18 cellular contexts compared by ENCODE assay signal in genomic region chr10:103800110-103800509, GRCh38. TPM values are rescaled to one million over a fixed set of nuclear protein-coding genes. Genes with fewer than 3 reads are reported as not detected.
DNase-seq lines count a peak whose midpoint lies in the region; ATAC-seq, FAIRE-seq and TF ChIP-seq lines count a peak whose summit lies in the region.
"Had no signal": no experiment of that assay in that cellular context is flagged by ENCODE, and none has a peak within 500 bp of the region (broad histone marks: within the 10 kb centered on the region; RNA-seq: fewer than 3 reads in every experiment).

No MANE protein-coding gene starts in this region.

- no peaks in the 10 kb centered on the region for H3K23me2 ChIP-seq in H1 (ENCODE audit: low read depth, low read length)

- H4K8ac ChIP-seq in H1 (ENCODE audit: extremely low read depth, insufficient read depth, low read length), result no peak overlapping the region

- H3K4ac ChIP-seq in H1 (replicated peaks; ENCODE audit: insufficient read length, low read depth, low read length), result no peak overlapping the region

- H3K27me3 ChIP-seq in Loucy (ENCODE audit: insufficient read depth, low read length, poor library complexity, severe bottlenecking) (no peaks in the 10 kb centered on the region), H1 (replicated peaks in 1 of 4; ENCODE audit: control insufficient read depth in 3 of 4, extremely low read depth in 1 of 4, insufficient read depth in 3 of 4, low read length in 3 of 4) (no peaks in the 10 kb centered on the region), smooth muscle cell (ENCODE audit: low read depth) (no peaks in the 10 kb centered on the region)
- H3K27me3 ChIP-seq: cardiac muscle cell, dorsolateral prefrontal cortex, upper lobe of left lung had no signal

- no peak for TF ChIP-seq EP300 in H1 (IDR thresholded peaks at IDR 0.05; ENCODE audit: borderline replicate concordance in 1 of 2, low read depth in 2 of 2, low read length in 2 of 2)

- H2BK20ac ChIP-seq in H1 (ENCODE audit: low read length), result no peak overlapping the region

- H2AFZ ChIP-seq in Loucy (ENCODE audit: low read length), result no peak overlapping the region
- no peak overlapping the region for H2AFZ ChIP-seq in H1 (ENCODE audit: low read length)
- no peak overlapping the region for H2AFZ ChIP-seq in smooth muscle cell (ENCODE audit: low read depth)

- TF ChIP-seq CTCF in activated CD8-positive, alpha-beta T cell treated with anti-CD3 and anti-CD28 coated beads for 36 hours (IDR thresholded peaks at IDR 0.05), result no peak
- TF ChIP-seq CTCF in Loucy (conservative IDR thresholded peaks at IDR 0.05; ENCODE audit: low read length) (no peak), H1 (IDR thresholded peaks at IDR 0.05; ENCODE audit: control extremely low read depth in 1 of 3, insufficient read depth in 1 of 3, low read depth in 1 of 3, low read length in 3 of 3) (no peak), smooth muscle cell (IDR thresholded peaks at IDR 0.05; ENCODE audit: borderline replicate concordance, insufficient read depth, poor library complexity, severe bottlenecking) (no peak)

- H3K4me3 ChIP-seq in Loucy (ENCODE audit: low read length, poor library complexity, severe bottlenecking) (no peak overlapping the region), H1 (ENCODE audit: extremely low read depth in 1 of 4, insufficient read depth in 2 of 4, low read depth in 3 of 4, low read length in 4 of 4) (no peak overlapping the region), smooth muscle cell (no peak overlapping the region)
- H3K4me3 ChIP-seq: cardiac muscle cell, dorsolateral prefrontal cortex, upper lobe of left lung had no signal

- H3K27ac ChIP-seq in H1 (ENCODE audit: low read depth, low read length) (no peak overlapping the region), smooth muscle cell (ENCODE audit: low read depth) (peak overlapping the region; percentile 82)
- H3K27ac ChIP-seq: cardiac muscle cell, dorsolateral prefrontal cortex had no signal

- FAIRE-seq in H1 (lab: Jason Lieb, UNC), result no peak

- no peak overlapping the region for H2AK5ac ChIP-seq in H1 (ENCODE audit: low read depth, low read length)

- WGBS in H1 (ENCODE audit: extremely low coverage in 1 of 2, insufficient coverage in 1 of 2, insufficient read length in 1 of 2, insufficient replicate concordance in 2 of 2, low coverage in 1 of 2, low lambda C conversion rate in 2 of 2, missing lambda C conversion rate in 1 of 2), 2 experiments, result 96% methylated on average over 3 of the region's 3 CpGs; no CpG with 5 or more reads in 1 of the 2 experiments
- WGBS in smooth muscle cell (ENCODE audit: low lambda C conversion rate), result 92% methylated on average over 3 of the region's 3 CpGs

- H2BK5ac ChIP-seq in H1 (ENCODE audit: low read depth, low read length), result no peak overlapping the region; the same call in 1 of the 2 replicates

- peaks cover 7% of the 10 kb centered on the region for H3K27me3 Mint-ChIP-seq in activated CD8-positive, alpha-beta T cell treated with anti-CD3 and anti-CD28 coated beads, Interleukin-2, amount 10 ng/mL, durations not matched to agents 7 days and 5 days (ENCODE audit: low read depth)
- H3K27me3 Mint-ChIP-seq in activated CD8-positive, alpha-beta T cell treated with anti-CD3 and anti-CD28 coated beads for 36 hours, result no peaks in the 10 kb centered on the region

- no peak for TF ChIP-seq POLR2A in H1 (IDR thresholded peaks at IDR 0.05; ENCODE audit: control extremely low read depth in 1 of 2, low read depth in 2 of 2, low read length in 2 of 2)

- 0 out of 2 replicates have a peak overlapping the region, but pooled peaks have one; percentile 21 for H2BK15ac ChIP-seq in H1 (ENCODE audit: low read length)

- H3F3A ChIP-seq in Loucy (ENCODE audit: low read depth) (no peaks in the 10 kb centered on the region), smooth muscle cell (ENCODE audit: low read depth) (peaks cover 17% of the 10 kb centered on the region)

- no peak overlapping the region for H3K14ac ChIP-seq in H1 (ENCODE audit: insufficient read length)

- no peak overlapping the region for H3K23ac ChIP-seq in H1 (ENCODE audit: insufficient read length)

- H3K4me3 Mint-ChIP-seq in activated CD8-positive, alpha-beta T cell treated with anti-CD3 and anti-CD28 coated beads, Interleukin-2, amount 10 ng/mL, durations not matched to agents 7 days and 5 days, result peak overlapping the region; percentile 26
- H3K4me3 Mint-ChIP-seq in activated CD8-positive, alpha-beta T cell treated with anti-CD3 and anti-CD28 coated beads for 36 hours, result no peak overlapping the region

- DNase-seq in activated CD8-positive, alpha-beta T cell treated with anti-CD3 and anti-CD28 coated beads, Interleukin-2, amount 10 ng/mL, durations not matched to agents 7 days and 5 days, result no peak
- no peak for DNase-seq in activated CD8-positive, alpha-beta T cell treated with anti-CD3 and anti-CD28 coated beads for 36 hours
- DNase-seq in H1 (ENCODE audit: low read depth in 1 of 2, low spot score in 2 of 2), result no peak
- DNase-seq in smooth muscle cell (lab: John Stamatoyannopoulos, UW; ENCODE audit: unreplicated experiment), result no peak
- DNase-seq in NAMALWA (ENCODE audit: low spot score), result no peak
- DNase-seq in activated T-cell treated with anti-CD3 and anti-CD28 coated beads, Interleukin-2, amount 50 U/mL, for 1 hour, result no peak
- DNase-seq in SW 1271 (lab: John Stamatoyannopoulos, UW), result no peak
- DNase-seq: ACHN, head of caudate nucleus, NCI-H1694, NCI-H2227 treated with DMSO at 0.1 percent for 48 hours, retina, SHP77, upper lobe of left lung had no signal

- no peaks in the 10 kb centered on the region for H3K9me2 ChIP-seq in Loucy (replicated peaks; ENCODE audit: low read depth, low read length)

- no peaks in the 10 kb centered on the region for H3K36me3 Mint-ChIP-seq in activated CD8-positive, alpha-beta T cell treated with anti-CD3 and anti-CD28 coated beads, Interleukin-2, amount 10 ng/mL, durations not matched to agents 7 days and 5 days (ENCODE audit: low read depth)
- H3K36me3 Mint-ChIP-seq in activated CD8-positive, alpha-beta T cell treated with anti-CD3 and anti-CD28 coated beads for 36 hours (ENCODE audit: low read depth), result no peaks in the 10 kb centered on the region

- H3K4me2 ChIP-seq in Loucy (ENCODE audit: low read depth, low read length, poor library complexity, severe bottlenecking) (peak overlapping the region; percentile 79), H1 (ENCODE audit: insufficient read depth in 1 of 2, low read depth in 2 of 2, low read length in 2 of 2) (no peak overlapping the region), smooth muscle cell (peak overlapping the region; percentile 18)

- H4K5ac ChIP-seq in H1 (ENCODE audit: insufficient read length, low read depth, low read length), result no peak overlapping the region

- H3K79me2 ChIP-seq in Loucy (ENCODE audit: insufficient read depth, low read length) (peaks cover 9% of the 10 kb centered on the region; the same call in 1 of the 2 replicates), H1 (ENCODE audit: control insufficient read depth in 1 of 2, insufficient read depth in 2 of 2, low read length in 2 of 2) (no peaks in the 10 kb centered on the region; a peak in 1 of 4 replicates), smooth muscle cell (ENCODE audit: low read depth) (peaks cover 17% of the 10 kb centered on the region)

- no peak overlapping the region for H2BK120ac ChIP-seq in H1 (replicated peaks; ENCODE audit: low read depth, low read length)

- H3K9me3 Mint-ChIP-seq in activated CD8-positive, alpha-beta T cell treated with anti-CD3 and anti-CD28 coated beads, Interleukin-2, amount 10 ng/mL, durations not matched to agents 7 days and 5 days (ENCODE audit: insufficient read depth), result no peaks in the 10 kb centered on the region
- no peaks in the 10 kb centered on the region for H3K9me3 Mint-ChIP-seq in activated CD8-positive, alpha-beta T cell treated with anti-CD3 and anti-CD28 coated beads for 36 hours
- H3K9me3 Mint-ChIP-seq: activated T-cell treated with anti-CD3 and anti-CD28 coated beads, Interleukin-2, amount 50 U/mL, for 72 hours had no signal

- H4K20me1 ChIP-seq in Loucy (ENCODE audit: insufficient read depth, low read length, poor library complexity, severe bottlenecking) (no peaks in the 10 kb centered on the region), H1 (replicated peaks in 1 of 2; ENCODE audit: control insufficient read depth in 1 of 2, insufficient read depth in 2 of 2, low read length in 2 of 2) (no peaks in the 10 kb centered on the region), smooth muscle cell (ENCODE audit: low read depth) (peaks cover 98% of the 10 kb centered on the region)

- H3K79me1 ChIP-seq in H1 (ENCODE audit: low read depth, low read length), result no peaks in the 10 kb centered on the region

- H3K36me3 ChIP-seq in Loucy (ENCODE audit: insufficient read depth, low read length) (peaks cover 20% of the 10 kb centered on the region; the same call in 1 of the 2 replicates), H1 (ENCODE audit: control insufficient read depth in 2 of 4, insufficient read depth in 4 of 4, low read length in 3 of 4) (no peaks in the 10 kb centered on the region), smooth muscle cell (ENCODE audit: low read depth) (no peaks in the 10 kb centered on the region)

- no peak for TF ChIP-seq RAD21 in H1 (IDR thresholded peaks at IDR 0.05 in 1 of 2, conservative IDR thresholded peaks at IDR 0.05 in 1 of 2; ENCODE audit: low read depth in 2 of 2, low read length in 2 of 2)

- H3K4me1 Mint-ChIP-seq in activated CD8-positive, alpha-beta T cell treated with anti-CD3 and anti-CD28 coated beads, Interleukin-2, amount 10 ng/mL, durations not matched to agents 7 days and 5 days (ENCODE audit: low read depth), result peaks cover 29% of the 10 kb centered on the region
- H3K4me1 Mint-ChIP-seq in activated CD8-positive, alpha-beta T cell treated with anti-CD3 and anti-CD28 coated beads for 36 hours (ENCODE audit: low read depth), result peaks cover 20% of the 10 kb centered on the region

- no peak overlapping the region for H2BK12ac ChIP-seq in H1 (ENCODE audit: low read depth, low read length)

- H3K27ac Mint-ChIP-seq in activated CD8-positive, alpha-beta T cell treated with anti-CD3 and anti-CD28 coated beads, Interleukin-2, amount 10 ng/mL, durations not matched to agents 7 days and 5 days, result peak overlapping the region; percentile 19
- no peak overlapping the region for H3K27ac Mint-ChIP-seq in activated CD8-positive, alpha-beta T cell treated with anti-CD3 and anti-CD28 coated beads for 36 hours
- H3K27ac Mint-ChIP-seq: activated T-cell treated with anti-CD3 and anti-CD28 coated beads, Interleukin-2, amount 50 U/mL, for 72 hours had no signal

- no peak overlapping the region for H4K91ac ChIP-seq in H1 (replicated peaks; ENCODE audit: insufficient read length, low read length)

- H3K56ac ChIP-seq in H1 (replicated peaks; ENCODE audit: insufficient read length, low read depth, low read length), result no peak overlapping the region

- no peak for ATAC-seq in activated CD8-positive, alpha-beta T cell treated with anti-CD3 and anti-CD28 coated beads, Interleukin-2, amount 10 ng/mL, durations not matched to agents 7 days and 5 days
- no peak for ATAC-seq in activated CD8-positive, alpha-beta T cell treated with anti-CD3 and anti-CD28 coated beads for 36 hours

- H3K4me1 ChIP-seq in Loucy (ENCODE audit: insufficient read depth, low read length, poor library complexity, severe bottlenecking) (peaks cover 39% of the 10 kb centered on the region), H1 (replicated peaks in 1 of 4; ENCODE audit: control insufficient read depth in 3 of 4, insufficient read depth in 4 of 4, low read length in 3 of 4) (peaks cover 0 to 14% (median 7%) of the 10 kb centered on the region in 4 experiments; a peak in 4 of 7 replicates), smooth muscle cell (ENCODE audit: low read depth) (peaks cover 22% of the 10 kb centered on the region)

- intact Hi-C loops in activated CD8-positive, alpha-beta T cell treated with anti-CD3 and anti-CD28 coated beads for 36 hours (cut with micrococcal nuclease), result no loop called here

- peak overlapping the region; percentile 47 for H3K9ac ChIP-seq in Loucy (ENCODE audit: low read depth, low read length, poor library complexity, severe bottlenecking)
- no peak overlapping the region for H3K9ac ChIP-seq in H1 (replicated peaks in 1 of 4; ENCODE audit: extremely low read depth in 1 of 4, low read depth in 3 of 4, low read length in 3 of 4)
- peak overlapping the region; percentile 9 for H3K9ac ChIP-seq in smooth muscle cell (ENCODE audit: low read depth)

- H3K9me3 ChIP-seq in Loucy (ENCODE audit: insufficient read depth, low read depth, low read length) (no peaks in the 10 kb centered on the region), H1 (ENCODE audit: insufficient read depth in 2 of 2, low read depth in 1 of 2, low read length in 1 of 2) (no peaks in the 10 kb centered on the region), smooth muscle cell (replicated peaks; ENCODE audit: low read depth) (no peaks in the 10 kb centered on the region)
- H3K9me3 ChIP-seq: upper lobe of left lung had no signal

- H3K18ac ChIP-seq in H1 (ENCODE audit: extremely low read depth, low read length), result no peak overlapping the region

- CTCF ChIA-PET in activated CD8-positive, alpha-beta T cell treated with anti-CD3 and anti-CD28 coated beads, Interleukin-2, amount 10 ng/mL, durations not matched to agents 7 days and 5 days (lab: Charles Lee), result no interaction called here
- CTCF ChIA-PET in activated CD8-positive, alpha-beta T cell treated with anti-CD3 and anti-CD28 coated beads for 36 hours (lab: Charles Lee), result interaction anchor here (3.0 kb wide), 1 partner anchor 87 kb away, joined by 12 read pairs; no protein-coding TSS in a partner anchor
- CTCF ChIA-PET in H1 (lab: Charles Lee; ENCODE audit: partially characterized antibody), result interaction anchor here (1.2 to 4.3 kb wide), 4 partner anchors 8 to 49 kb away, joined by 3 to 17 read pairs (median 4); no protein-coding TSS in a partner anchor

- POLR2A ChIA-PET in activated CD8-positive, alpha-beta T cell treated with anti-CD3 and anti-CD28 coated beads, Interleukin-2, amount 10 ng/mL, durations not matched to agents 7 days and 5 days (lab: Charles Lee), result interaction anchor here (0.8 kb wide), 1 partner anchor 322 kb away, joined by 3 read pairs; the partner anchor contains the start of gene SFR1
- POLR2A ChIA-PET in activated CD8-positive, alpha-beta T cell treated with anti-CD3 and anti-CD28 coated beads for 36 hours (lab: Charles Lee), result no interaction called here
- POLR2A ChIA-PET in H1 (lab: Charles Lee; ENCODE audit: partially characterized antibody), result interaction anchor here (0.9 kb wide), 1 partner anchor 8 kb away, joined by 3 read pairs; no protein-coding TSS in a partner anchor

RNA-seq across cellular contexts. Expression of gene SH3PXD2A, which starts 55.3 kb away (rescaled TPM):
- total RNA-seq in activated CD8-positive, alpha-beta T cell treated with anti-CD3 and anti-CD28 coated beads, Interleukin-2, amount 10 ng/mL, durations not matched to agents 7 days and 5 days, result 1 to 10 TPM; 8.5 to 9.4 TPM
- 1 to 10 TPM; 6.5 to 7.4 TPM for total RNA-seq in activated CD8-positive, alpha-beta T cell treated with anti-CD3 and anti-CD28 coated beads for 36 hours
- total RNA-seq in H1 (2021; fragmentation: NEBNext Ultra II Directional; extraction: Animal tissue kit (Norgen Biotek cat#: 25700)), result 15.3 and 16.3 TPM in 2 replicates
- 5.4 and 7.9 TPM in 2 replicates for polyA plus RNA-seq in H1 (2011; rRNA removed)
- 8.8 TPM for polyA plus RNA-seq in H1 (2011; cell fraction: cytosol; rRNA removed)
- 18.7 TPM for polyA plus RNA-seq in H1 (2011; cell fraction: nucleus; rRNA removed)
- polyA plus RNA-seq in H1 (2012, experiment 1 of 2), result 7.5 to 10.9 TPM (median 9.6 TPM) in 4 replicates
- polyA plus RNA-seq in H1 (2012, experiment 2 of 2), result 5.7 TPM
- polyA plus RNA-seq in H1 (2013, experiment 1 of 2), result 6.2 TPM
- polyA plus RNA-seq in H1 (2013, experiment 2 of 2), result 6.0 TPM
- polyA minus RNA-seq in H1 (2011; rRNA and poly(A)+ RNA removed), result 5.6 TPM in 2 replicates
- polyA minus RNA-seq in H1 (2011; cell fraction: cytosol; rRNA and poly(A)+ RNA removed), result 7.1 TPM
- 4.9 TPM for polyA minus RNA-seq in H1 (2011; cell fraction: nucleus; rRNA and poly(A)+ RNA removed)
- total RNA-seq in smooth muscle cell, result 37.6 and 37.9 TPM in 2 replicates
- 30.1 and 33.4 TPM in 2 replicates for polyA plus RNA-seq in smooth muscle cell

Comparison
In these comparisons a context has a peak if more than half of its experiments do, and no peak if none do; other contexts are left out.
1. H3K4me2 ChIP-seq: peak in Loucy (single experiment) and smooth muscle cell (single experiment); none in H1 (0 of 2).
2. H3K9ac ChIP-seq: peak in Loucy (single experiment) and smooth muscle cell (single experiment); none in H1 (0 of 4).